In genomic region chr7:12357508-12357907, GRCh38 we compare ENCODE assay signal across 14 cellular contexts. TPM values are rescaled to one million over a fixed set of nuclear protein-coding genes. Genes with fewer than 3 reads are reported as not detected.
DNase-seq lines count a peak whose midpoint lies in the region; ATAC-seq and TF ChIP-seq lines count a peak whose summit lies in the region.
"Had no signal": no experiment of that assay in that cellular context is flagged by ENCODE, and none has a peak within 500 bp of the region (broad histone marks: within the 10 kb centered on the region; RNA-seq: fewer than 3 reads in every experiment).

No MANE protein-coding gene starts in this region.

- no peak for TF ChIP-seq POLR2A in erythroblast (IDR thresholded peaks at IDR 0.05; ENCODE audit: low read length)

- intact Hi-C loops in activated CD8-positive, alpha-beta T cell treated with anti-CD3 and anti-CD28 coated beads for 36 hours (cut with micrococcal nuclease): no loop called here

- H3K27me3 Mint-ChIP-seq in stimulated activated memory B cell treated with anti-CD40 and anti-IgM and Interleukin-4, amounts not matched to agents 10 μg/mL and 1 μg/mL and 100 μg/mL, for 72 hours: peaks cover 12% of the 10 kb centered on the region
- H3K27me3 Mint-ChIP-seq in activated CD8-positive, alpha-beta T cell treated with anti-CD3 and anti-CD28 coated beads for 36 hours: no peaks in the 10 kb centered on the region
- H3K27me3 Mint-ChIP-seq: activated B cell treated with CpG ODN at 0.5 μM for 24 hours had no signal

- no peaks in the 10 kb centered on the region for H3K36me3 Mint-ChIP-seq in stimulated activated memory B cell treated with anti-CD40 and anti-IgM and Interleukin-4, amounts not matched to agents 10 μg/mL and 1 μg/mL and 100 μg/mL, for 72 hours
- H3K36me3 Mint-ChIP-seq in activated CD8-positive, alpha-beta T cell treated with anti-CD3 and anti-CD28 coated beads for 36 hours (ENCODE audit: low read depth): no peaks in the 10 kb centered on the region
- H3K36me3 Mint-ChIP-seq: memory B cell had no signal

- ATAC-seq in HG02610 (IDR thresholded peaks at IDR 0.05; ENCODE audit: unreplicated experiment) (peak; percentile 71), HG03354 (IDR thresholded peaks at IDR 0.05; ENCODE audit: poor library complexity, severe bottlenecking, unreplicated experiment) (peak; percentile 86)
- peak; percentile 8 for ATAC-seq in stimulated activated memory B cell treated with anti-CD40 and anti-IgM and Interleukin-4, amounts not matched to agents 10 μg/mL and 1 μg/mL and 100 μg/mL, for 72 hours
- no peak for ATAC-seq in activated CD8-positive, alpha-beta T cell treated with anti-CD3 and anti-CD28 coated beads for 36 hours

- no peak for TF ChIP-seq CTCF in activated CD8-positive, alpha-beta T cell treated with anti-CD3 and anti-CD28 coated beads for 36 hours (IDR thresholded peaks at IDR 0.05)

- H3K9me3 Mint-ChIP-seq in stimulated activated memory B cell treated with anti-CD40 and anti-IgM and Interleukin-4, amounts not matched to agents 10 μg/mL and 1 μg/mL and 100 μg/mL, for 72 hours: no peaks in the 10 kb centered on the region
- no peaks in the 10 kb centered on the region for H3K9me3 Mint-ChIP-seq in activated CD8-positive, alpha-beta T cell treated with anti-CD3 and anti-CD28 coated beads for 36 hours
- H3K9me3 Mint-ChIP-seq: activated B cell treated with CpG ODN at 0.5 μM for 24 hours; activated T-cell treated with anti-CD3 and anti-CD28 coated beads, Interleukin-2, amount 50 U/mL, for 24 hours; memory B cell had no signal

- CTCF ChIA-PET in activated CD8-positive, alpha-beta T cell treated with anti-CD3 and anti-CD28 coated beads for 36 hours (lab: Charles Lee): interaction anchor here (0.6 kb wide), 1 partner anchor 102 kb away, joined by 3 read pairs; no protein-coding TSS in a partner anchor

- H3K4me1 Mint-ChIP-seq in stimulated activated memory B cell treated with anti-CD40 and anti-IgM and Interleukin-4, amounts not matched to agents 10 μg/mL and 1 μg/mL and 100 μg/mL, for 72 hours: no peaks in the 10 kb centered on the region
- no peaks in the 10 kb centered on the region for H3K4me1 Mint-ChIP-seq in activated CD8-positive, alpha-beta T cell treated with anti-CD3 and anti-CD28 coated beads for 36 hours (ENCODE audit: low read depth)
- H3K4me1 Mint-ChIP-seq: activated B cell treated with CpG ODN at 0.5 μM for 24 hours, memory B cell had no signal

- no peak overlapping the region for H3K27ac Mint-ChIP-seq in stimulated activated memory B cell treated with anti-CD40 and anti-IgM and Interleukin-4, amounts not matched to agents 10 μg/mL and 1 μg/mL and 100 μg/mL, for 72 hours
- no peak overlapping the region for H3K27ac Mint-ChIP-seq in activated CD8-positive, alpha-beta T cell treated with anti-CD3 and anti-CD28 coated beads for 36 hours
- H3K27ac Mint-ChIP-seq: activated B cell treated with CpG ODN at 0.5 μM for 24 hours; activated T-cell treated with anti-CD3 and anti-CD28 coated beads, Interleukin-2, amount 50 U/mL, for 24 hours; memory B cell had no signal

- POLR2A ChIA-PET in activated CD8-positive, alpha-beta T cell treated with anti-CD3 and anti-CD28 coated beads for 36 hours (lab: Charles Lee): no interaction called here

- H3K4me3 Mint-ChIP-seq in stimulated activated memory B cell treated with anti-CD40 and anti-IgM and Interleukin-4, amounts not matched to agents 10 μg/mL and 1 μg/mL and 100 μg/mL, for 72 hours: no peak overlapping the region
- no peak overlapping the region for H3K4me3 Mint-ChIP-seq in activated CD8-positive, alpha-beta T cell treated with anti-CD3 and anti-CD28 coated beads for 36 hours
- H3K4me3 Mint-ChIP-seq: activated B cell treated with CpG ODN at 0.5 μM for 24 hours; activated T-cell treated with anti-CD3 and anti-CD28 coated beads, Interleukin-2, amount 50 U/mL, for 24 hours; memory B cell had no signal

- peak; percentile 29 for DNase-seq in NCI-H1105 treated with DMSO at 0.1 percent for 48 hours (lab: John Stamatoyannopoulos, UW)
- DNase-seq in NCI-H1105 (lab: John Stamatoyannopoulos, UW): no peak
- no peak for DNase-seq in NCI-H774 (lab: John Stamatoyannopoulos, UW)
- DNase-seq in erythroblast (lab: John Stamatoyannopoulos, UW): no peak
- no peak for DNase-seq in activated CD8-positive, alpha-beta T cell treated with anti-CD3 and anti-CD28 coated beads for 36 hours
- DNase-seq: activated B cell treated with CpG ODN at 0.5 μM for 24 hours; activated T-cell treated with anti-CD3 and anti-CD28 coated beads, Interleukin-2, amount 50 U/mL, for 24 hours had no signal

RNA-seq across cellular contexts. Expression of gene VWDE, which starts 46.2 kb away (rescaled TPM):
- 1 to 10 TPM; 1.4 to 1.7 TPM for total RNA-seq in activated CD8-positive, alpha-beta T cell treated with anti-CD3 and anti-CD28 coated beads for 36 hours
- total RNA-seq: activated B cell treated with CpG ODN at 0.5 μM for 24 hours, esophagus muscularis mucosa, OCI-LY7, osteocyte had no signal
